In the genomic region with DNA sequence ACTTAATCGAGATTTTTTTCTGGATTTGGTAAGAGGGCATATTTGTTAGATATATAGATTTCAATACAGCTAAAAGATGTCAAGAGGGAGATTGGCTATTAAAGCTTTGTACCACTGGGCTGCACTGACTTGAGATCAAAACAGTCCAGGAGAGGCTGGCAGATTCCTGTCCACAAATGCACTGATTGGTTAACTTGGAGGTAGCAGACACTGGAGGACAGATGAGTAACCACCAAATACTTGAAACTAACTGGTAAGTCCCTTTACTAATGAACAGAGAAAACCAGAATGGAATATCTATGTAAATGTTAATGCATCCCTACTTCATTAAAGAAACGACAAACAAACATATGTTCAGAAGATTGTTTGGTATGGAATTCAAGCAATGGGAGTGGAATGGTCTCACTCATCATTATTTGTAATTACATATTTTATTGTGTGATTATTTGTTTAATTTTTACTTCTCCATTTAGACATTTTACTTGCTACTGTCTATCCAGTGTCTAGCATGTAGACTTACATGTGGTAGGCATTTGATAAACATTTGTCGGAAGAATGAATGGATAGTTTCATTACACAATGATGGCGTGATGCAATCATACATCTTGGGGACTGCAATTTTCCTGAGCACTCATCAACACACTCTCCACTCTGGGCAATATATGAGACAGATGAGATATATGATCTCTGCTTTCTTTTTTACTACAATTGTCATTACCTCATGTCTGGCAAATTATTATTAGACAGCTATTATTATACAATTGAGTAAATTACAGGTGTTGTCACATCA, we compare ENCODE assay signal across 2 cellular contexts.
TF ChIP-seq lines count a peak whose summit lies in the region.

No MANE protein-coding gene starts in this region.

TF ChIP-seq in A549, 52 proteins besides CTCF, POLR2A, EP300 and RAD21:
- TF ChIP-seq MYC (IDR thresholded peaks at IDR 0.05; ENCODE audit: borderline replicate concordance, low read length) (no peak), CEBPB (IDR thresholded peaks at IDR 0.05) (peak; percentile 12 to 50; a peak in 3 of 4 replicates), CBX2 (IDR thresholded peaks at IDR 0.05; ENCODE audit: borderline replicate concordance, low read depth) (no peak)
- TF ChIP-seq, protein P1, sequence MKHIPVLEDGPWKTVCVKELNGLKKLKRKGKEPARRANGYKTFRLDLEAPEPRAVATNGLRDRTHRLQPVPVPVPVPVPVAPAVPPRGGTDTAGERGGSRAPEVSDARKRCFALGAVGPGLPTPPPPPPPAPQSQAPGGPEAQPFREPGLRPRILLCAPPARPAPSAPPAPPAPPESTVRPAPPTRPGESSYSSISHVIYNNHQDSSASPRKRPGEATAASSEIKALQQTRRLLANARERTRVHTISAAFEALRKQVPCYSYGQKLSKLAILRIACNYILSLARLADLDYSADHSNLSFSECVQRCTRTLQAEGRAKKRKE (CRISPR knock-in tag; IDR thresholded peaks at IDR 0.05; ENCODE audit: low read depth) = no peak

TF ChIP-seq in IMR-90, 13 proteins besides CTCF, POLR2A, EP300 and RAD21:
- TF ChIP-seq, protein P2, sequence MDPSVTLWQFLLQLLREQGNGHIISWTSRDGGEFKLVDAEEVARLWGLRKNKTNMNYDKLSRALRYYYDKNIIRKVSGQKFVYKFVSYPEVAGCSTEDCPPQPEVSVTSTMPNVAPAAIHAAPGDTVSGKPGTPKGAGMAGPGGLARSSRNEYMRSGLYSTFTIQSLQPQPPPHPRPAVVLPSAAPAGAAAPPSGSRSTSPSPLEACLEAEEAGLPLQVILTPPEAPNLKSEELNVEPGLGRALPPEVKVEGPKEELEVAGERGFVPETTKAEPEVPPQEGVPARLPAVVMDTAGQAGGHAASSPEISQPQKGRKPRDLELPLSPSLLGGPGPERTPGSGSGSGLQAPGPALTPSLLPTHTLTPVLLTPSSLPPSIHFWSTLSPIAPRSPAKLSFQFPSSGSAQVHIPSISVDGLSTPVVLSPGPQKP (IDR thresholded peaks at IDR 0.05; ENCODE audit: borderline replicate concordance, low read depth, low read length) = no peak
- TF ChIP-seq CEBPB (IDR thresholded peaks at IDR 0.05; ENCODE audit: low read depth, low read length) (peak; percentile 87), SMC3 (IDR thresholded peaks at IDR 0.05; ENCODE audit: low read depth, low read length) (no peak)
